ENCODE assay signal across 8 cellular contexts in the genomic region with DNA sequence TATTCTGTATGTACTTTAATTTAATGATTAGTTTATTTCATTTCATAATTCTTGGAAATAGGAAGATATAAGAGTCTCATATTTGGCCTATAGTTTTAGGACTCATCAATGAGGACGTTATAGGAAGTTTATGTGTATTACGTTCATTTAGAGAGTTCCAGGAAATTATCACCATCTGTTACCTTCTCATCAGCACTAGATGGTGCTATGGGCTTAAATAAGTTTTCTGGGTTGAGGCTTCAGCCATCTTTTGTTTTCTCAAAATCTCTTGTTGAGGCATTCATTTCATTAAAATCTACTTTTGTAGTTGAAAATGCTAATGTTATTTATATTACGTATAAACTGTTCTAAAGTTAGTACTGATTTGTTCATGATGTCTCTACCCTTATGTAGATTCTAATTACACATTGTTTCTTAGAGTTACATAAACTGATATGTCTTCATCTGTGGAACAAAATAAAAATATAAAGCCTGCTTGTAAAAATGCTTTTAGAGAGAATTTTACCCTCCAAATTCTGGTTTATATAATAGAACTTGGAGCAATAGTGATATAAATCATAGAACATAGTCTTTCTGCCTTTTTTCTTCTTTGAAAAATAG.
DNase-seq lines count a peak whose midpoint lies in the region; ATAC-seq, FAIRE-seq and TF ChIP-seq lines count a peak whose summit lies in the region.

No MANE protein-coding gene starts in this region.

- no peaks in the 10 kb centered on the region for H3K36me3 ChIP-seq in sigmoid colon

- in situ Hi-C loops in Caki2 (cut with HindIII; ENCODE audit: low pct_unique_long_range_greater_than_20kb, low sequenced_read_pairs), result no loop called here

- WGBS in sigmoid colon, 2 donors, result 2 to 5% methylated on average over 3 of the region's 3 CpGs

- no peaks in the 10 kb centered on the region for H3K9me3 ChIP-seq in sigmoid colon

- FAIRE-seq in TTC549 (lab: Jason Lieb, UNC), result peak; percentile 91

- no peak overlapping the region for H3K27ac ChIP-seq in sigmoid colon

- intact Hi-C loops in sigmoid colon (cut with DNase I), result loop anchor here (2.0 to 5.0 kb wide), 3 partner anchors 406 to 1819 kb away; no protein-coding TSS in a partner anchor

- ATAC-seq in GM19025 (IDR thresholded peaks at IDR 0.05; ENCODE audit: low read depth, unreplicated experiment) (peak; percentile 78), HG03066 (IDR thresholded peaks at IDR 0.05; ENCODE audit: low read depth, unreplicated experiment) (peak; percentile 98)

- no peak overlapping the region for H3K4me3 ChIP-seq in sigmoid colon

- no peaks in the 10 kb centered on the region for H3K27me3 ChIP-seq in sigmoid colon

- DNase-seq in Caki2 (ENCODE audit: low read depth) (peak; percentile 14), NCI-H2029 treated with DMSO at 0.1 percent for 48 hours (lab: John Stamatoyannopoulos, UW) (peak; percentile 92), globus pallidus (ENCODE audit: low spot score) (peak; percentile 66), sigmoid colon (no peak)
- DNase-seq in activated CD4-positive, alpha-beta T cell treated with anti-CD3 and anti-CD28 coated beads for 48 hours, result no peak

- no peak for TF ChIP-seq POLR2A in sigmoid colon (IDR thresholded peaks at IDR 0.05)

- H3K4me1 ChIP-seq in sigmoid colon, result no peaks in the 10 kb centered on the region

- TF ChIP-seq EP300 in sigmoid colon (IDR thresholded peaks at IDR 0.05), result no peak

- TF ChIP-seq CTCF in sigmoid colon (IDR thresholded peaks at IDR 0.05), result peak; percentile 29 to 53 (median 34)

Comparison
In these comparisons a context has a peak if more than half of its experiments do, and no peak if none do; other contexts are left out.
1. DNase-seq: peak in Caki2 (single experiment), NCI-H2029 treated with DMSO at 0.1 percent for 48 hours (single experiment) and globus pallidus (single experiment); none in sigmoid colon (single experiment) and activated CD4-positive, alpha-beta T cell treated with anti-CD3 and anti-CD28 coated beads for 48 hours (single experiment).